Comparison of ENCODE assay signal across 26 cellular contexts in genomic region chr6:98586163-98586562, GRCh38.
"Had no signal": no experiment of that assay in that cellular context is flagged by ENCODE, and none has a peak within 500 bp of the region (broad histone marks: within the 10 kb centered on the region; RNA-seq: fewer than 3 reads in every experiment).

No MANE protein-coding gene starts in this region.

- H3K36me3 ChIP-seq: breast epithelium, MG63, Peyer's patch, SJCRH30 had no signal

- H3K4me3 ChIP-seq: breast epithelium, MG63, Peyer's patch, SJCRH30 had no signal

- H3K4me1 ChIP-seq: breast epithelium, Peyer's patch, SJCRH30 had no signal

- H3K27ac ChIP-seq: breast epithelium, Peyer's patch, RWPE1, SJCRH30 had no signal

- H3K9me3 ChIP-seq: breast epithelium, MG63, Peyer's patch, SJCRH30 had no signal

- H3K27me3 ChIP-seq: breast epithelium, MG63, Peyer's patch, SJCRH30 had no signal

- H3K4me1 Mint-ChIP-seq: activated B cell treated with CpG ODN at 0.5 μM for 24 hours; activated CD4-positive, alpha-beta memory T cell treated with anti-CD3 and anti-CD28 coated beads, Interleukin-2, amount 10 ng/mL, durations not matched to agents 7 days and 5 days; activated CD4-positive, alpha-beta T cell treated with anti-CD3 and anti-CD28 coated beads, Interleukin-2, amount 10 ng/mL, durations not matched to agents 7 days and 5 days; activated naive CD8-positive, alpha-beta T cell treated with anti-CD3 and anti-CD28 coated beads, Interleukin-2, amount 10 ng/mL, durations not matched to agents 7 days and 5 days had no signal

- DNase-seq: activated B cell treated with CpG ODN at 0.5 μM for 24 hours; activated CD4-positive, alpha-beta memory T cell treated with anti-CD3 and anti-CD28 coated beads, Interleukin-2, amount 10 ng/mL, durations not matched to agents 7 days and 5 days; activated CD4-positive, alpha-beta T cell treated with anti-CD3 and anti-CD28 coated beads, Interleukin-2, amount 10 ng/mL, durations not matched to agents 7 days and 5 days; activated CD8-positive, alpha-beta memory T cell treated with anti-CD3 and anti-CD28 coated beads, Interleukin-2, amount 50 U/mL, for 4 hours; activated naive CD4-positive, alpha-beta T cell treated with anti-CD3 and anti-CD28 coated beads, Interleukin-2, amount 50 U/mL, for 16 hours; activated naive CD8-positive, alpha-beta T cell treated with anti-CD3 and anti-CD28 coated beads, Interleukin-2, amount 10 ng/mL, durations not matched to agents 7 days and 5 days; activated T-cell treated with anti-CD3 and anti-CD28 coated beads, Interleukin-2, amount 50 U/mL, for 72 hours; aorta; MG63; MV-4-11; NCI-H1092 treated with DMSO at 0.1 percent for 48 hours; NCI-H1417 treated with DMSO at 0.1 percent for 48 hours; NCI-H1694; NCI-H2029; NCI-H2171; NCI-H2227 treated with DMSO at 0.1 percent for 48 hours; NCI-H446 treated with DMSO at 0.1 percent for 48 hours; NCI-H524 treated with DMSO at 0.1 percent for 48 hours; NCI-H774; Peyer's patch; Right ventricle myocardium superior; SJCRH30; SW 1271 had no signal

- H3K9me3 Mint-ChIP-seq: activated B cell treated with CpG ODN at 0.5 μM for 24 hours; activated CD4-positive, alpha-beta memory T cell treated with anti-CD3 and anti-CD28 coated beads, Interleukin-2, amount 10 ng/mL, durations not matched to agents 7 days and 5 days; activated CD4-positive, alpha-beta T cell treated with anti-CD3 and anti-CD28 coated beads, Interleukin-2, amount 10 ng/mL, durations not matched to agents 7 days and 5 days; activated naive CD8-positive, alpha-beta T cell treated with anti-CD3 and anti-CD28 coated beads, Interleukin-2, amount 10 ng/mL, durations not matched to agents 7 days and 5 days; activated T-cell treated with anti-CD3 and anti-CD28 coated beads, Interleukin-2, amount 50 U/mL, for 72 hours; T-helper 2 cell treated with Interferon-gamma antibody and Interleukin-4, amounts not matched to agents 5 μg/mL and 100 μg/mL, for 36 hours had no signal

- H3K4me3 Mint-ChIP-seq: activated B cell treated with CpG ODN at 0.5 μM for 24 hours; activated CD4-positive, alpha-beta memory T cell treated with anti-CD3 and anti-CD28 coated beads, Interleukin-2, amount 10 ng/mL, durations not matched to agents 7 days and 5 days; activated CD4-positive, alpha-beta T cell treated with anti-CD3 and anti-CD28 coated beads, Interleukin-2, amount 10 ng/mL, durations not matched to agents 7 days and 5 days; activated naive CD8-positive, alpha-beta T cell treated with anti-CD3 and anti-CD28 coated beads, Interleukin-2, amount 10 ng/mL, durations not matched to agents 7 days and 5 days; activated T-cell treated with anti-CD3 and anti-CD28 coated beads, Interleukin-2, amount 50 U/mL, for 72 hours; T-helper 2 cell treated with Interferon-gamma antibody and Interleukin-4, amounts not matched to agents 5 μg/mL and 100 μg/mL, for 36 hours had no signal

- H3K36me3 Mint-ChIP-seq: activated naive CD8-positive, alpha-beta T cell treated with anti-CD3 and anti-CD28 coated beads, Interleukin-2, amount 10 ng/mL, durations not matched to agents 7 days and 5 days had no signal

- H3K27me3 Mint-ChIP-seq: activated B cell treated with CpG ODN at 0.5 μM for 24 hours; activated CD4-positive, alpha-beta memory T cell treated with anti-CD3 and anti-CD28 coated beads, Interleukin-2, amount 10 ng/mL, durations not matched to agents 7 days and 5 days; activated CD4-positive, alpha-beta T cell treated with anti-CD3 and anti-CD28 coated beads, Interleukin-2, amount 10 ng/mL, durations not matched to agents 7 days and 5 days; activated naive CD8-positive, alpha-beta T cell treated with anti-CD3 and anti-CD28 coated beads, Interleukin-2, amount 10 ng/mL, durations not matched to agents 7 days and 5 days had no signal

- H3K27ac Mint-ChIP-seq: activated B cell treated with CpG ODN at 0.5 μM for 24 hours; activated CD4-positive, alpha-beta memory T cell treated with anti-CD3 and anti-CD28 coated beads, Interleukin-2, amount 10 ng/mL, durations not matched to agents 7 days and 5 days; activated CD4-positive, alpha-beta T cell treated with anti-CD3 and anti-CD28 coated beads, Interleukin-2, amount 10 ng/mL, durations not matched to agents 7 days and 5 days; activated naive CD8-positive, alpha-beta T cell treated with anti-CD3 and anti-CD28 coated beads, Interleukin-2, amount 10 ng/mL, durations not matched to agents 7 days and 5 days; activated T-cell treated with anti-CD3 and anti-CD28 coated beads, Interleukin-2, amount 50 U/mL, for 72 hours; T-helper 2 cell treated with Interferon-gamma antibody and Interleukin-4, amounts not matched to agents 5 μg/mL and 100 μg/mL, for 36 hours had no signal
